In the genomic region with DNA sequence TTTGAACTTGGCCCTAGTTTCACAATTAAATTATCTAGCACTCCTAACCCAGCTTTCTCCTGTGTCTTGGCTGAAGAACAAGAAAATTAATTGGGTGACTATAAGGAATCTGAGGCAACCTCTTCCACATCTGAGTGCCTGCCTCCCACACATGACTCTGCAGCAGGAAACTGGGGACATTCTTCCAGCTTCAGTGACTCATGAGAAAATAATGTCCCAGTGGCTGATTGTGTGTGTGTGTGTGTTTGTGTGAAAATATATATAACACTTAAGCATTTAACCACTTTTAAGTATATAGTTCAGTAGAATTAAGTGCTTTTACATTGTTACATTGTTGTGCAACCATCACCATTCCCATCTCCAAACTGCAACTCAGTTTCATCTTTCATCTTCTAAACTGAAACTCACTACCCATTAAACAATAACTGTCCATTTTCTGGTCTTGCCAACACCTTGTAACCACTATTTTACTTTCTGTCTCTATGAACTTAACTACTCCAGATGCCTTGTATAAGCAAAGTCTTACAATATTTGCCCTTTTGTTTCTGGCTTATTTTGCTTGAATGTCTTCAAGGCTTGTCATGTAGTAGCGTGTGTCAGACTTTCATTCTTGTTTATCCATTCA, we compare ENCODE assay signal across 9 cellular contexts. TPM values are rescaled to one million over a fixed set of nuclear protein-coding genes. Genes with fewer than 3 reads are reported as not detected.
A peak's percentile ranks its signal among the peaks of the same experiment; 100 is the strongest.
DNase-seq lines count a peak whose midpoint lies in the region; ATAC-seq and TF ChIP-seq lines count a peak whose summit lies in the region.
"Had no signal": no experiment of that assay in that cellular context is flagged by ENCODE, and none has a peak within 500 bp of the region (broad histone marks: within the 10 kb centered on the region; RNA-seq: fewer than 3 reads in every experiment).

No MANE protein-coding gene starts in this region.

- no peak overlapping the region for H3K9ac ChIP-seq in liver (ENCODE audit: low read depth in 1 of 2, low read length in 2 of 2)

- H3K4me3 ChIP-seq in astrocyte of the cerebellum (ENCODE audit: low read depth, low read length) (no peak overlapping the region), liver (ENCODE audit: low read depth in 1 of 3, low read length in 3 of 3) (no peak overlapping the region), aorta (ENCODE audit: low read length in 2 of 2) (peak overlapping the region in 1 of 2 donors; percentile 26)

- peaks cover 75% of the 10 kb centered on the region for H3K4me1 Mint-ChIP-seq in activated naive CD4-positive, alpha-beta T cell treated with anti-CD3 and anti-CD28 coated beads, Interleukin-2, amount 50 U/mL, for 24 hours
- H3K4me1 Mint-ChIP-seq in activated naive CD4-positive, alpha-beta T cell treated with anti-CD3 and anti-CD28 coated beads, Interleukin-2, amount 10 ng/mL, durations not matched to agents 7 days and 5 days: peaks cover 40% of the 10 kb centered on the region

- peaks cover 51% of the 10 kb centered on the region for H3K36me3 Mint-ChIP-seq in activated naive CD4-positive, alpha-beta T cell treated with anti-CD3 and anti-CD28 coated beads, Interleukin-2, amount 50 U/mL, for 24 hours
- H3K36me3 Mint-ChIP-seq in activated naive CD4-positive, alpha-beta T cell treated with anti-CD3 and anti-CD28 coated beads, Interleukin-2, amount 10 ng/mL, durations not matched to agents 7 days and 5 days: peaks cover 80% of the 10 kb centered on the region

- H3K4me1 ChIP-seq in liver (ENCODE audit: control insufficient read depth in 4 of 4, insufficient read depth in 4 of 4, low read length in 3 of 4): peaks cover 9 to 45% (median 33%) of the 10 kb centered on the region in 4 donors
- peaks cover 8 to 9% of the 10 kb centered on the region in 2 donors for H3K4me1 ChIP-seq in aorta (ENCODE audit: control insufficient read depth in 1 of 2, insufficient read depth in 2 of 2, low read length in 2 of 2)

- intact Hi-C loops in aorta (cut with DNase I): no loop called here

- no peak for TF ChIP-seq CTCF in astrocyte of the cerebellum (IDR thresholded peaks at IDR 0.05; ENCODE audit: low read depth, low read length, missing control alignments)
- no peak for TF ChIP-seq CTCF in liver (IDR thresholded peaks at IDR 0.05; ENCODE audit: low read depth, low read length, missing input control)

- no peak for TF ChIP-seq RAD21 in liver (IDR thresholded peaks at IDR 0.05)

- H3K27me3 ChIP-seq in liver (ENCODE audit: control insufficient read depth in 4 of 4, insufficient read depth in 4 of 4, low read length in 3 of 4) (no peaks in the 10 kb centered on the region), aorta (ENCODE audit: control insufficient read depth in 1 of 2, insufficient read depth in 2 of 2, low read length in 1 of 2) (no peaks in the 10 kb centered on the region)
- H3K27me3 ChIP-seq: neutrophil had no signal

- no peaks in the 10 kb centered on the region for H3K9me3 Mint-ChIP-seq in activated naive CD4-positive, alpha-beta T cell treated with anti-CD3 and anti-CD28 coated beads, Interleukin-2, amount 50 U/mL, for 24 hours
- no peaks in the 10 kb centered on the region for H3K9me3 Mint-ChIP-seq in activated naive CD4-positive, alpha-beta T cell treated with anti-CD3 and anti-CD28 coated beads, Interleukin-2, amount 10 ng/mL, durations not matched to agents 7 days and 5 days

- H3K36me3 ChIP-seq in liver (ENCODE audit: control insufficient read depth in 4 of 4, insufficient read depth in 3 of 4, low read depth in 1 of 4, low read length in 3 of 4) (peaks cover 3 to 47% (median 39%) of the 10 kb centered on the region in 4 donors), aorta (ENCODE audit: control insufficient read depth in 1 of 2, insufficient read depth in 2 of 2, low read length in 1 of 2) (peaks cover 4 to 10% of the 10 kb centered on the region in 2 donors)

- peak overlapping the region; percentile 0 for H3K4me3 Mint-ChIP-seq in activated naive CD4-positive, alpha-beta T cell treated with anti-CD3 and anti-CD28 coated beads, Interleukin-2, amount 50 U/mL, for 24 hours
- H3K4me3 Mint-ChIP-seq in activated naive CD4-positive, alpha-beta T cell treated with anti-CD3 and anti-CD28 coated beads, Interleukin-2, amount 10 ng/mL, durations not matched to agents 7 days and 5 days: no peak overlapping the region

- no peak for DNase-seq in activated naive CD4-positive, alpha-beta T cell treated with anti-CD3 and anti-CD28 coated beads, Interleukin-2, amount 10 ng/mL, durations not matched to agents 7 days and 5 days
- peak; percentile 65 for DNase-seq in astrocyte of the cerebellum (ENCODE audit: low read depth)
- DNase-seq in aorta: peak; percentile 55 to 74
- no peak for DNase-seq in DMS153 (lab: John Stamatoyannopoulos, UW)
- no peak for DNase-seq in DMS114 treated with DMSO at 0.1 percent for 48 hours (lab: John Stamatoyannopoulos, UW; ENCODE audit: unreplicated experiment)

- 96% methylated on average over 1 of the region's 1 CpG for WGBS in liver
- 66 to 67% methylated on average over 1 of the region's 1 CpG for WGBS in aorta, 2 donors

- in situ Hi-C loops in astrocyte of the cerebellum (cut with HindIII; ENCODE audit: low sequenced_read_pairs): no loop called here

- H3K27ac Mint-ChIP-seq in activated naive CD4-positive, alpha-beta T cell treated with anti-CD3 and anti-CD28 coated beads, Interleukin-2, amount 50 U/mL, for 24 hours: peak overlapping the region; percentile 76
- no peak overlapping the region for H3K27ac Mint-ChIP-seq in activated naive CD4-positive, alpha-beta T cell treated with anti-CD3 and anti-CD28 coated beads, Interleukin-2, amount 10 ng/mL, durations not matched to agents 7 days and 5 days

- H3K27ac ChIP-seq in liver (ENCODE audit: low read depth in 1 of 2, low read length in 2 of 2) (peak overlapping the region; percentile 10 to 18), aorta (ENCODE audit: low read depth in 1 of 2, low read length in 2 of 2) (peak overlapping the region in 1 of 2 donors; percentile 82)
- H3K27ac ChIP-seq: neutrophil had no signal

- CTCF ChIA-PET in activated naive CD4-positive, alpha-beta T cell treated with anti-CD3 and anti-CD28 coated beads, Interleukin-2, amount 10 ng/mL, durations not matched to agents 7 days and 5 days (lab: Charles Lee): interaction anchor here (0.6 to 1.6 kb wide), 3 partner anchors 29 to 32 kb away, joined by 3 to 4 read pairs (median 4); no protein-coding TSS in a partner anchor

- ATAC-seq in aorta (ENCODE audit: low FRiP score) (peak; percentile 83), GM21423 (IDR thresholded peaks at IDR 0.05; ENCODE audit: unreplicated experiment) (no peak)

- H3K9me3 ChIP-seq in liver (ENCODE audit: control insufficient read depth in 4 of 4, low read length in 3 of 4): no peaks in the 10 kb centered on the region
- no peaks in the 10 kb centered on the region for H3K9me3 ChIP-seq in aorta (ENCODE audit: control insufficient read depth, low read length)
- H3K9me3 ChIP-seq: neutrophil had no signal

- H3K27me3 Mint-ChIP-seq in activated naive CD4-positive, alpha-beta T cell treated with anti-CD3 and anti-CD28 coated beads, Interleukin-2, amount 50 U/mL, for 24 hours: no peaks in the 10 kb centered on the region
- H3K27me3 Mint-ChIP-seq in activated naive CD4-positive, alpha-beta T cell treated with anti-CD3 and anti-CD28 coated beads, Interleukin-2, amount 10 ng/mL, durations not matched to agents 7 days and 5 days: no peaks in the 10 kb centered on the region

TF ChIP-seq in liver, 16 proteins besides CTCF, POLR2A, EP300 and RAD21 (continues in another document):
- TF ChIP-seq HNF4G (IDR thresholded peaks at IDR 0.05) (no peak), JUND (IDR thresholded peaks at IDR 0.05) (peak; percentile 68 to 89), RXRA (IDR thresholded peaks at IDR 0.05) (peak in 1 of 2 donors; percentile 39), SP1 (IDR thresholded peaks at IDR 0.05) (no peak), EGR1 (IDR thresholded peaks at IDR 0.05; ENCODE audit: low read depth in 2 of 2) (no peak), YY1 (IDR thresholded peaks at IDR 0.05) (peak; percentile 17), GABPA (IDR thresholded peaks at IDR 0.05 in 1 of 2, conservative IDR thresholded peaks at IDR 0.05 in 1 of 2) (no peak), FOXA2 (IDR thresholded peaks at IDR 0.05) (no peak)
- TF ChIP-seq, protein P1, sequence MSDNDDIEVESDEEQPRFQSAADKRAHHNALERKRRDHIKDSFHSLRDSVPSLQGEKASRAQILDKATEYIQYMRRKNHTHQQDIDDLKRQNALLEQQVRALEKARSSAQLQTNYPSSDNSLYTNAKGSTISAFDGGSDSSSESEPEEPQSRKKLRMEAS (IDR thresholded peaks at IDR 0.05): peak; percentile 24
- TF ChIP-seq, protein P2, sequence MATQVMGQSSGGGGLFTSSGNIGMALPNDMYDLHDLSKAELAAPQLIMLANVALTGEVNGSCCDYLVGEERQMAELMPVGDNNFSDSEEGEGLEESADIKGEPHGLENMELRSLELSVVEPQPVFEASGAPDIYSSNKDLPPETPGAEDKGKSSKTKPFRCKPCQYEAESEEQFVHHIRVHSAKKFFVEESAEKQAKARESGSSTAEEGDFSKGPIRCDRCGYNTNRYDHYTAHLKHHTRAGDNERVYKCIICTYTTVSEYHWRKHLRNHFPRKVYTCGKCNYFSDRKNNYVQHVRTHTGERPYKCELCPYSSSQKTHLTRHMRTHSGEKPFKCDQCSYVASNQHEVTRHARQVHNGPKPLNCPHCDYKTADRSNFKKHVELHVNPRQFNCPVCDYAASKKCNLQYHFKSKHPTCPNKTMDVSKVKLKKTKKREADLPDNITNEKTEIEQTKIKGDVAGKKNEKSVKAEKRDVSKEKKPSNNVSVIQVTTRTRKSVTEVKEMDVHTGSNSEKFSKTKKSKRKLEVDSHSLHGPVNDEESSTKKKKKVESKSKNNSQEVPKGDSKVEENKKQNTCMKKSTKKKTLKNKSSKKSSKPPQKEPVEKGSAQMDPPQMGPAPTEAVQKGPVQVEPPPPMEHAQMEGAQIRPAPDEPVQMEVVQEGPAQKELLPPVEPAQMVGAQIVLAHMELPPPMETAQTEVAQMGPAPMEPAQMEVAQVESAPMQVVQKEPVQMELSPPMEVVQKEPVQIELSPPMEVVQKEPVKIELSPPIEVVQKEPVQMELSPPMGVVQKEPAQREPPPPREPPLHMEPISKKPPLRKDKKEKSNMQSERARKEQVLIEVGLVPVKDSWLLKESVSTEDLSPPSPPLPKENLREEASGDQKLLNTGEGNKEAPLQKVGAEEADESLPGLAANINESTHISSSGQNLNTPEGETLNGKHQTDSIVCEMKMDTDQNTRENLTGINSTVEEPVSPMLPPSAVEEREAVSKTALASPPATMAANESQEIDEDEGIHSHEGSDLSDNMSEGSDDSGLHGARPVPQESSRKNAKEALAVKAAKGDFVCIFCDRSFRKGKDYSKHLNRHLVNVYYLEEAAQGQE (IDR thresholded peaks at IDR 0.05): no peak
- TF ChIP-seq, protein P3, sequence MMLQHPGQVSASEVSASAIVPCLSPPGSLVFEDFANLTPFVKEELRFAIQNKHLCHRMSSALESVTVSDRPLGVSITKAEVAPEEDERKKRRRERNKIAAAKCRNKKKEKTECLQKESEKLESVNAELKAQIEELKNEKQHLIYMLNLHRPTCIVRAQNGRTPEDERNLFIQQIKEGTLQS (IDR thresholded peaks at IDR 0.05): no peak

RNA-seq across cellular contexts. Expression of a gene that starts 8.7 kb away (rescaled TPM):
- total RNA-seq in liver: 1 to 10 TPM; 2.9 to 3.9 TPM
- 1 to 10 TPM; 1.5 to 2.8 TPM for polyA plus RNA-seq in liver
- 10 to 100 TPM; 24.3 to 24.8 TPM for total RNA-seq in aorta
- 10 to 100 TPM in 1 of 2 donors, 1 to 10 TPM in 1; 6.4 to 11.9 TPM for polyA plus RNA-seq in aorta

RNA-seq across cellular contexts. Expression of a gene that starts 40.8 kb away (rescaled TPM):
- 10 to 100 TPM; 43.3 to 88.1 TPM for total RNA-seq in liver
- 10 to 100 TPM; 26.2 to 32.3 TPM for polyA plus RNA-seq in liver
- not detected for total RNA-seq in aorta
- not detected for polyA plus RNA-seq in aorta

Comparison
In these comparisons a context has a peak if more than half of its experiments do, and no peak if none do; other contexts are left out.
1. DNase-seq: peak in astrocyte of the cerebellum (single experiment) and aorta (2 of 2); none in activated naive CD4-positive, alpha-beta T cell treated with anti-CD3 and anti-CD28 coated beads, Interleukin-2, amount 10 ng/mL, durations not matched to agents 7 days and 5 days (single experiment), DMS153 (single experiment) and DMS114 treated with DMSO at 0.1 percent for 48 hours (single experiment).
2. RNA of a gene that starts 8.7 kb away (total RNA-seq): 24.3 to 24.8 TPM in aorta; 2.9 to 3.9 TPM in liver; every median in the first group is over 4 times any median in the second.
3. RNA of a gene that starts 40.8 kb away (total RNA-seq): 43.3 to 88.1 TPM in liver; not detected in aorta; every median in the first group is over 10 times any median in the second.